9 cellular contexts compared by ENCODE assay signal in the genomic region with DNA sequence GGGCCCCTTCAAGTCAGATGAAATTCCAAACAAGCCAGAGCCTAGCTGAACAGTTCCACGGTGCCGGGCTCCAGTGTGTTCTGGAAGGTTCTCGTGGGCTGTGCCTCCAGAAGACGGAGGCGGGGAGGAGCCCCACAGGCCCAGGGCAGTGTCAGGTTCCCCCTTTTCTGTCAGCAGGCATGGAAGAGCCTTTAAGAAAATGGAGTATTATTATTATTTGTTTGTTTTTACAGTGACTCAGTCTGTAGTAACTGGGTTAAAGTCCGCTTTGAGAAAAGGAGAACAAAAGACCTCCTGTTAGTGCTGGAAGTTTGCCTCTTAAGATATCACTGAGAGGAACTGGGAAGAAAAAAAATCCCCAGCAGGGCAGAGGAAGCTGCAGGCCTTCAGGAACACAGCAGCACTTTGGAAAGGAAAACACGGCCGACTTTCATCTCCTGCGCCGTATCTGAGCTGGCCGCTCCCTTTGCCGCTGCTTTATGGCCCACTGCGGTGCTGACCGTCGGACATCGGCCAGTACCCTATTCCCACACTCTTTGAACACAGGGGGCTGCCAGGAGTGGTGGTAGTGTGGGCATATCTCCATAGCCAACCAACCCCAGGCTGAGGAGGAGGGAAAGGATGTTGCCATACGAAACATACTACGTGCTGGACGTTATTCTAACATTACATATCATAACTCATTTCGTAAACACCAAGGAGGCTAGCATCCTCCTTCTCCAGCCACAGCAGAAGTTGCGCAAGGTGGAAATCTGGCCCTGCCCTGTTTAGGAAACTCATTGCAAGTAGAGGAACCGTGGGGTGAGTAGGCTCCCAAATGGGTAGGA.
DNase-seq lines count a peak whose midpoint lies in the region; ATAC-seq and TF ChIP-seq lines count a peak whose summit lies in the region.
"Had no signal": no experiment of that assay in that cellular context is flagged by ENCODE, and none has a peak within 500 bp of the region (broad histone marks: within the 10 kb centered on the region; RNA-seq: fewer than 3 reads in every experiment).

No MANE protein-coding gene starts in this region.

- peak overlapping the region; percentile 64 for H2AK5ac ChIP-seq in neuronal stem cell (ENCODE audit: low read depth, low read length)

- peaks cover 12 to 30% of the 10 kb centered on the region in 2 donors for H3K4me1 ChIP-seq in neuronal stem cell (ENCODE audit: control insufficient read depth in 2 of 2, insufficient read depth in 1 of 2, low read depth in 1 of 2, low read length in 2 of 2)

- H2BK120ac ChIP-seq in neuronal stem cell (ENCODE audit: low read depth, low read length): no peak overlapping the region

- no peak overlapping the region for H2BK15ac ChIP-seq in neuronal stem cell (ENCODE audit: low read length)

- no peaks in the 10 kb centered on the region for H3K27me3 Mint-ChIP-seq in activated naive CD8-positive, alpha-beta T cell treated with anti-CD3 and anti-CD28 coated beads, Interleukin-2, amount 50 U/mL, for 24 hours
- H3K27me3 Mint-ChIP-seq: activated B cell treated with CpG ODN at 0.5 μM for 24 hours had no signal

- no peak overlapping the region for H3K4me3 Mint-ChIP-seq in activated naive CD8-positive, alpha-beta T cell treated with anti-CD3 and anti-CD28 coated beads, Interleukin-2, amount 50 U/mL, for 24 hours
- H3K4me3 Mint-ChIP-seq: activated B cell treated with CpG ODN at 0.5 μM for 24 hours had no signal

- peak overlapping the region; percentile 62; the same call in 1 of the 2 replicates for H3K27ac ChIP-seq in SK-N-MC
- no peak overlapping the region for H3K27ac ChIP-seq in neuronal stem cell (replicated peaks; ENCODE audit: low read length)

- no peak overlapping the region for H3K27ac Mint-ChIP-seq in activated naive CD8-positive, alpha-beta T cell treated with anti-CD3 and anti-CD28 coated beads, Interleukin-2, amount 50 U/mL, for 24 hours
- H3K27ac Mint-ChIP-seq: activated B cell treated with CpG ODN at 0.5 μM for 24 hours had no signal

- no peak overlapping the region for H2BK5ac ChIP-seq in neuronal stem cell (ENCODE audit: low read length)

- H3K4me1 Mint-ChIP-seq in activated naive CD8-positive, alpha-beta T cell treated with anti-CD3 and anti-CD28 coated beads, Interleukin-2, amount 50 U/mL, for 24 hours: peaks cover 11% of the 10 kb centered on the region

- H3K36me3 ChIP-seq in SK-N-MC (ENCODE audit: insufficient read depth, low read length) (no peaks in the 10 kb centered on the region), neuronal stem cell (replicated peaks in 1 of 2; ENCODE audit: control insufficient read depth in 2 of 2, insufficient read depth in 2 of 2, low read length in 2 of 2) (no peaks in the 10 kb centered on the region)

- H3K18ac ChIP-seq in neuronal stem cell (ENCODE audit: low read length): peak overlapping the region; percentile 83

- no peak for ATAC-seq in activated naive CD8-positive, alpha-beta T cell treated with anti-CD3 and anti-CD28 coated beads, Interleukin-2, amount 50 U/mL, for 24 hours

- no peak overlapping the region for H3K14ac ChIP-seq in neuronal stem cell (ENCODE audit: low read length)

- no peak overlapping the region for H3K4me3 ChIP-seq in SK-N-MC
- H3K4me3 ChIP-seq in fibroblast of mammary gland (ENCODE audit: control insufficient read depth, low read depth, low read length): no peak overlapping the region
- no peak overlapping the region for H3K4me3 ChIP-seq in neuronal stem cell (ENCODE audit: low read length in 2 of 2)

- no peak overlapping the region for H2BK12ac ChIP-seq in neuronal stem cell (ENCODE audit: low read length)

- H3K36me3 Mint-ChIP-seq in activated naive CD8-positive, alpha-beta T cell treated with anti-CD3 and anti-CD28 coated beads, Interleukin-2, amount 50 U/mL, for 24 hours (ENCODE audit: low read depth): no peaks in the 10 kb centered on the region

- no peaks in the 10 kb centered on the region for H3K79me1 ChIP-seq in neuronal stem cell (ENCODE audit: low read depth, low read length)

- H2AFZ ChIP-seq in neuronal stem cell (ENCODE audit: low read length): no peak overlapping the region

- H3K23ac ChIP-seq in neuronal stem cell (ENCODE audit: low read depth, low read length, poor library complexity): no peak overlapping the region

- DNase-seq in AG09319 (ENCODE audit: extremely low read depth, low read depth) (peak; percentile 64), SK-N-MC (ENCODE audit: low read depth, low spot score) (no peak), fibroblast of mammary gland (ENCODE audit: low read depth) (peak; percentile 95), neuronal stem cell (ENCODE audit: low spot score) (no peak), NCI-H526 treated with DMSO at 0.1 percent for 48 hours (lab: John Stamatoyannopoulos, UW) (no peak), NCI-H1048 (lab: John Stamatoyannopoulos, UW) (no peak)
- DNase-seq in effector CD8-positive, alpha-beta T cell (lab: John Stamatoyannopoulos, UW): no peak
- no peak for DNase-seq in activated naive CD8-positive, alpha-beta T cell treated with anti-CD3 and anti-CD28 coated beads, Interleukin-2, amount 50 U/mL, for 24 hours
- DNase-seq: activated B cell treated with CpG ODN at 0.5 μM for 24 hours had no signal

- H3K9ac ChIP-seq in SK-N-MC (ENCODE audit: insufficient read length) (peak overlapping the region; percentile 50), neuronal stem cell (ENCODE audit: low read depth, low read length, poor library complexity) (no peak overlapping the region)

- H3K4ac ChIP-seq in neuronal stem cell (ENCODE audit: low read length): no peak overlapping the region

- no peak for TF ChIP-seq CTCF in AG09319 (IDR thresholded peaks at IDR 0.05; ENCODE audit: low read depth, low read length)
- TF ChIP-seq CTCF in fibroblast of mammary gland (conservative IDR thresholded peaks at IDR 0.05; ENCODE audit: control insufficient read depth, insufficient read depth, low read depth, low read length): no peak

- WGBS in neuronal stem cell (ENCODE audit: extremely low coverage in 2 of 2, insufficient read length in 2 of 2, insufficient replicate concordance in 1 of 2), 2 donors: no CpG with 5 or more reads among the region's 22 CpGs

- no peaks in the 10 kb centered on the region for H3K9me3 Mint-ChIP-seq in activated naive CD8-positive, alpha-beta T cell treated with anti-CD3 and anti-CD28 coated beads, Interleukin-2, amount 50 U/mL, for 24 hours

- H4K8ac ChIP-seq in neuronal stem cell (ENCODE audit: low read depth, low read length): no peak overlapping the region

- no peaks in the 10 kb centered on the region for H3K27me3 ChIP-seq in neuronal stem cell (ENCODE audit: control insufficient read depth in 3 of 3, insufficient read depth in 3 of 3, low read depth in 1 of 3, low read length in 3 of 3)

- peak overlapping the region; percentile 99 for H4K91ac ChIP-seq in neuronal stem cell (ENCODE audit: low read depth, low read length, poor library complexity)

- H3K9me3 ChIP-seq in SK-N-MC (ENCODE audit: low read depth, low read length): no peaks in the 10 kb centered on the region
- H3K9me3 ChIP-seq in neuronal stem cell (replicated peaks in 1 of 2; ENCODE audit: control insufficient read depth in 2 of 2, insufficient read depth in 1 of 2, low read depth in 1 of 2, low read length in 2 of 2): no peaks in the 10 kb centered on the region

- no peak overlapping the region for H3K4me2 ChIP-seq in neuronal stem cell (ENCODE audit: insufficient read depth, low read length, poor library complexity, severe bottlenecking)

Comparison
In these comparisons a context has a peak if more than half of its experiments do, and no peak if none do; other contexts are left out.
1. DNase-seq: peak in AG09319 (single experiment) and fibroblast of mammary gland (single experiment); none in SK-N-MC (single experiment), neuronal stem cell (single experiment), effector CD8-positive, alpha-beta T cell (single experiment), NCI-H526 treated with DMSO at 0.1 percent for 48 hours (single experiment), activated naive CD8-positive, alpha-beta T cell treated with anti-CD3 and anti-CD28 coated beads, Interleukin-2, amount 50 U/mL, for 24 hours (single experiment) and NCI-H1048 (single experiment).